8 cellular contexts compared by ENCODE assay signal in genomic region chr5:173887610-173888472, GRCh38. TPM values are rescaled to one million over a fixed set of nuclear protein-coding genes. Genes with fewer than 3 reads are reported as not detected.
DNase-seq lines count a peak whose midpoint lies in the region; ATAC-seq, FAIRE-seq and TF ChIP-seq lines count a peak whose summit lies in the region.

Gene CPEB4, plus strand, starts transcription at chr5:173888349. Its CDS starts 1,385 bp downstream, at chr5:173889734.

- peak within 1 kb of the TSS; percentile 92 for H3K4me3 ChIP-seq in BE2C (ENCODE audit: low read depth, low read length)

- H3K27me3 ChIP-seq in BE2C, result no peaks in the 10 kb centered on the region

- H3K9me3 ChIP-seq in BE2C, result no peaks in the 10 kb centered on the region

- H3K36me3 ChIP-seq in BE2C, result no peaks in the 10 kb centered on the region

- no peak for TF ChIP-seq CTCF in BE2C (IDR thresholded peaks at IDR 0.05; ENCODE audit: low read depth, low read length)

- FAIRE-seq in colon (lab: Jason Lieb, UNC), result peak; percentile 58

- DNase-seq in BE2C (peak; percentile 99), GM19240 (ENCODE audit: insufficient read length, low spot score) (peak; percentile 78), NCI-H526 (lab: John Stamatoyannopoulos, UW) (peak; percentile 97 to 98), kidney tubule cell (ENCODE audit: low spot score) (peak; percentile 100)
- DNase-seq in activated CD4-positive, alpha-beta T cell treated with anti-CD3 and anti-CD28 coated beads for 48 hours, result peak; percentile 97
- peak; percentile 89 to 95 (median 92) for DNase-seq in stimulated activated CD4-positive, alpha-beta T cell treated with anti-CD3 and anti-CD28 coated beads, Interleukin-1b, Interleukin-23, amount 100 ng/mL, for 24 hours (ENCODE audit: low read depth in 4 of 4, low spot score in 1 of 4)

- ATAC-seq in HG03460 (IDR thresholded peaks at IDR 0.05; ENCODE audit: unreplicated experiment), result peak; percentile 92

- peaks cover 4% of the 10 kb centered on the region; the same call in 1 of the 2 replicates for H3K4me1 ChIP-seq in BE2C

RNA-seq across cellular contexts. Expression of gene CPEB4, which starts in this region (rescaled TPM):
- 18.9 TPM for polyA plus RNA-seq in BE2C (2012; ENCODE audit: insufficient read depth, insufficient read length, low read depth)

Comparison
In these comparisons a context has a peak if more than half of its experiments do, and no peak if none do; other contexts are left out.
1. Peak in every context shown above with its lines: DNase-seq, ATAC-seq and H3K4me3 ChIP-seq.